In the genomic region with DNA sequence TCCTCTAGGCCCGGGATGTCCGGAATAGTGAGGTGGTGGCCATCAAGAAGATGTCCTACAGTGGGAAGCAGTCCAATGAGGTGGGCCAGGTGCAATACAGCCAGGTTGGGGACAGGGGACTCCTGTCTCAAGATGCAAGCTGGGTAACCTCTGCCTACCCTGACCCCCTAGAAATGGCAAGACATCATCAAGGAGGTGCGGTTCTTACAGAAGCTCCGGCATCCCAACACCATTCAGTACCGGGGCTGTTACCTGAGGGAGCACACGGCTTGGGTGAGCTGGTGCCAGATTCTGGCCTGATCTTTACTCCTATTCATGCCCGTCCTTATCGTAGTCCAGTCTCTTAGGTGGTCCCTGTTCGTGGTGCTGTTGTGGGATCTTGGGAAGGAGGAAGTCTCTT, we compare ENCODE assay signal across 27 cellular contexts. TPM values are rescaled to one million over a fixed set of nuclear protein-coding genes. Genes with fewer than 3 reads are reported as not detected.
DNase-seq lines count a peak whose midpoint lies in the region; ATAC-seq and TF ChIP-seq lines count a peak whose summit lies in the region.
"Had no signal": no experiment of that assay in that cellular context is flagged by ENCODE, and none has a peak within 500 bp of the region (broad histone marks: within the 10 kb centered on the region; RNA-seq: fewer than 3 reads in every experiment).

No MANE protein-coding gene starts in this region.

- H3K36me3 ChIP-seq in gastroesophageal sphincter (peaks cover 0 to 57% of the 10 kb centered on the region in 2 donors), skeletal muscle tissue (ENCODE audit: control insufficient read depth in 3 of 3, insufficient read depth in 3 of 3, low read length in 3 of 3) (peaks cover 49 to 56% (median 54%) of the 10 kb centered on the region in 3 donors)

- 80 to 100% methylated on average over 1 of the region's 9 CpGs for WGBS in gastroesophageal sphincter (ENCODE audit: low coverage in 1 of 2), 2 donors

- no peak overlapping the region for H3K4me3 ChIP-seq in gastroesophageal sphincter
- no peak overlapping the region for H3K4me3 ChIP-seq in skeletal muscle tissue (ENCODE audit: low read length in 3 of 3)
- H3K4me3 ChIP-seq: K562, MG63, thoracic aorta had no signal

- peaks cover 2% of the 10 kb centered on the region for H3K9me3 Mint-ChIP-seq in stimulated activated naive CD8-positive, alpha-beta T cell treated with anti-CD3 and anti-CD28 coated beads, Interleukin-15, Interleukin-2, amounts not matched to agents 100 ng/mL and 50 ng/mL, for 24 hours
- H3K9me3 Mint-ChIP-seq: naive B cell had no signal

- ATAC-seq in stimulated activated naive CD8-positive, alpha-beta T cell treated with anti-CD3 and anti-CD28 coated beads, Interleukin-15, Interleukin-2, amounts not matched to agents 100 U/mL and 50 U/mL, for 24 hours = no peak
- no peak for ATAC-seq in gastroesophageal sphincter
- ATAC-seq: K562, left lobe of liver had no signal

- no peaks in the 10 kb centered on the region for H3K27me3 Mint-ChIP-seq in stimulated activated naive CD8-positive, alpha-beta T cell treated with anti-CD3 and anti-CD28 coated beads, Interleukin-15, Interleukin-2, amounts not matched to agents 100 ng/mL and 50 ng/mL, for 24 hours
- H3K27me3 Mint-ChIP-seq: activated CD4-positive, alpha-beta memory T cell treated with anti-CD3 and anti-CD28 coated beads for 36 hours; activated naive CD8-positive, alpha-beta T cell; naive B cell had no signal

- peaks cover 41% of the 10 kb centered on the region for H3K36me3 Mint-ChIP-seq in stimulated activated naive CD8-positive, alpha-beta T cell treated with anti-CD3 and anti-CD28 coated beads, Interleukin-15, Interleukin-2, amounts not matched to agents 100 ng/mL and 50 ng/mL, for 24 hours (ENCODE audit: low read depth)

- peak overlapping the region in 1 of 3 donors; percentile 8 for H3K9ac ChIP-seq in skeletal muscle tissue (ENCODE audit: low read depth in 1 of 3, low read length in 3 of 3)

- DNase-seq in stimulated activated naive CD8-positive, alpha-beta T cell treated with anti-CD3 and anti-CD28 coated beads, Interleukin-15, Interleukin-2, amounts not matched to agents 100 U/mL and 50 U/mL, for 24 hours = no peak
- DNase-seq in cerebellar cortex (ENCODE audit: low spot score) = no peak
- DNase-seq in OCI-M1 (lab: John Stamatoyannopoulos, UW) = no peak
- no peak for DNase-seq in NCI-H2081 (lab: John Stamatoyannopoulos, UW)
- DNase-seq: activated CD4-positive, alpha-beta memory T cell treated with anti-CD3 and anti-CD28 coated beads for 36 hours; activated CD8-positive, alpha-beta memory T cell treated with anti-CD3 and anti-CD28 coated beads, Interleukin-2, amount 50 U/mL, for 4 hours; DND-41; foreskin melanocyte; MG63; naive B cell; NCI-H1105 treated with DMSO at 0.1 percent for 48 hours; NCI-H1930; NCI-H2227 treated with DMSO at 0.1 percent for 48 hours; stimulated activated CD4-positive, alpha-beta T cell treated with anti-CD3 and anti-CD28 coated beads, Interleukin-12 subunit alpha, Interleukin-12 subunit beta, amount 100 ng/mL, for 4 hours; stimulated activated CD4-positive, alpha-beta T cell treated with anti-CD3 and anti-CD28 coated beads, Interleukin-4, amount 100 ng/mL, for 1 hour; T-helper 1 cell had no signal

- peak overlapping the region; percentile 41 for H3K27ac Mint-ChIP-seq in stimulated activated naive CD8-positive, alpha-beta T cell treated with anti-CD3 and anti-CD28 coated beads, Interleukin-15, Interleukin-2, amounts not matched to agents 100 ng/mL and 50 ng/mL, for 24 hours
- H3K27ac Mint-ChIP-seq: activated CD4-positive, alpha-beta memory T cell treated with anti-CD3 and anti-CD28 coated beads for 36 hours; activated naive CD8-positive, alpha-beta T cell; activated T-helper 2 cell treated with anti-CD3 and anti-CD28 coated beads, Interferon-gamma antibody, Interleukin-2, Interleukin-4, amounts not matched to agents 10 μg/mL and 5 μg/mL and 100 μg/mL, durations not matched to agents 14 hours and 24 hours and 36 hours; mesothelial cell of epicardium had no signal

- H3K27ac ChIP-seq in gastroesophageal sphincter = peak overlapping the region in 3 of 4 donors; percentile 18 to 94 (median 92)
- peak overlapping the region; percentile 59 for H3K27ac ChIP-seq in skeletal muscle tissue (ENCODE audit: low read depth, low read length)
- H3K27ac ChIP-seq: thoracic aorta had no signal

- no peak overlapping the region for H3K4me3 Mint-ChIP-seq in stimulated activated naive CD8-positive, alpha-beta T cell treated with anti-CD3 and anti-CD28 coated beads, Interleukin-15, Interleukin-2, amounts not matched to agents 100 ng/mL and 50 ng/mL, for 24 hours
- H3K4me3 Mint-ChIP-seq: activated CD4-positive, alpha-beta memory T cell treated with anti-CD3 and anti-CD28 coated beads for 36 hours; activated naive CD8-positive, alpha-beta T cell; mesothelial cell of epicardium had no signal

- no peaks in the 10 kb centered on the region for H3K9me3 ChIP-seq in gastroesophageal sphincter
- H3K9me3 ChIP-seq in skeletal muscle tissue (ENCODE audit: control insufficient read depth in 3 of 3, low read length in 3 of 3) = no peaks in the 10 kb centered on the region
- H3K9me3 ChIP-seq: esophagus muscularis mucosa, thoracic aorta had no signal

- TF ChIP-seq POLR2A in gastroesophageal sphincter (IDR thresholded peaks at IDR 0.05) = no peak

- no peak for TF ChIP-seq CTCF in gastroesophageal sphincter (IDR thresholded peaks at IDR 0.05)

- no peaks in the 10 kb centered on the region for H3K27me3 ChIP-seq in gastroesophageal sphincter
- no peaks in the 10 kb centered on the region for H3K27me3 ChIP-seq in skeletal muscle tissue (ENCODE audit: control insufficient read depth in 3 of 3, insufficient read depth in 3 of 3, low read length in 3 of 3)
- H3K27me3 ChIP-seq: esophagus muscularis mucosa, MG63 had no signal

- H3K4me1 ChIP-seq in gastroesophageal sphincter = peaks cover 5 to 49% (median 31%) of the 10 kb centered on the region in 3 donors
- peaks cover 35 to 47% (median 44%) of the 10 kb centered on the region in 3 donors for H3K4me1 ChIP-seq in skeletal muscle tissue (ENCODE audit: control insufficient read depth in 3 of 3, insufficient read depth in 3 of 3, low read length in 3 of 3)

- no peak for TF ChIP-seq EP300 in gastroesophageal sphincter (IDR thresholded peaks at IDR 0.05)

- peaks cover 29% of the 10 kb centered on the region for H3K4me1 Mint-ChIP-seq in stimulated activated naive CD8-positive, alpha-beta T cell treated with anti-CD3 and anti-CD28 coated beads, Interleukin-15, Interleukin-2, amounts not matched to agents 100 ng/mL and 50 ng/mL, for 24 hours (ENCODE audit: low read depth)

RNA-seq across cellular contexts. Expression of a gene that starts 4.4 kb away (rescaled TPM):
- total RNA-seq in gastroesophageal sphincter (10 to 100 TPM; 38.4 to 62.1 (median 46.5) TPM), skeletal muscle tissue (35.0 TPM)

RNA-seq across cellular contexts. Expression of a gene that starts 16.2 kb away (rescaled TPM):
- total RNA-seq in gastroesophageal sphincter = 100 to 1,000 TPM in 2 of 4 donors, 10 to 100 TPM in 2; 89.1 to 131 (median 100) TPM
- total RNA-seq in skeletal muscle tissue = 35.0 TPM

RNA-seq across cellular contexts. Expression of a gene that starts 17.3 kb away (rescaled TPM):
- 10 to 100 TPM; 25.6 to 31.4 (median 28.2) TPM for total RNA-seq in gastroesophageal sphincter
- 9.4 TPM for total RNA-seq in skeletal muscle tissue

RNA-seq across cellular contexts. Expression of a gene that starts 18.0 kb away (rescaled TPM):
- total RNA-seq in gastroesophageal sphincter (10 to 100 TPM; 40.9 to 82.2 (median 74.4) TPM), skeletal muscle tissue (12.5 TPM)

RNA-seq across cellular contexts. Expression of a gene that starts 32.7 kb away (rescaled TPM):
- total RNA-seq in gastroesophageal sphincter (under 1 TPM in 3 of 4 donors, not detected in 1; 0.77 to 0.81 (median 0.78) TPM), skeletal muscle tissue (0.52 TPM)
- total RNA-seq: RPMI7951 had no signal
